21 cellular contexts compared by ENCODE assay signal in the genomic region with DNA sequence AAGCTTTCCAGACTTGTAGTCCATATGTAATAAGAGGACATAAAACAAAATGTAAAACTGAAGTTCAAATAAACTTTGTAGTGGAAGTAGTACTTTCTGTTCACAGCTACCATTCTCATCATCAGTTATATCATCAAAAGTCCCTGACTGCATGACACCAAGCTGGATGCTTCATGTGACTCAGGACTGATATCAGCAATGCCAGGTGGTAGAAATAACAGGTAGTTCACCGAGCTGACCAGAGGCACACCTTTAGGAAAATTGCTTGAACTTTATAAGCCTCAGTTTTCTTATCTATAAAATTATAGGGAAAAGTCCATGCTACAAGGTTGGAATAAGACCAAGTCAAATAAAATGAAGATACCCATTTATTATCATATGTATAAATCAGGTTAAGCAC.
"Had no signal": no experiment of that assay in that cellular context is flagged by ENCODE, and none has a peak within 500 bp of the region (broad histone marks: within the 10 kb centered on the region; RNA-seq: fewer than 3 reads in every experiment).

No MANE protein-coding gene starts in this region.

- H3K4me3 Mint-ChIP-seq: activated CD8-positive, alpha-beta T cell treated with anti-CD3 and anti-CD28 coated beads, Interleukin-2, amount 10 ng/mL, durations not matched to agents 7 days and 5 days; activated naive CD4-positive, alpha-beta T cell treated with anti-CD3 and anti-CD28 coated beads, Interleukin-2, amount 50 U/mL, for 24 hours; brain; central memory CD8-positive, alpha-beta T cell had no signal

- H3K36me3 Mint-ChIP-seq: activated naive CD4-positive, alpha-beta T cell treated with anti-CD3 and anti-CD28 coated beads, Interleukin-2, amount 50 U/mL, for 24 hours; brain had no signal

- H3K4me3 ChIP-seq: SK-N-MC had no signal

- H3K27me3 Mint-ChIP-seq: activated naive CD4-positive, alpha-beta T cell treated with anti-CD3 and anti-CD28 coated beads, Interleukin-2, amount 50 U/mL, for 24 hours; brain; central memory CD8-positive, alpha-beta T cell had no signal

- H3K27ac Mint-ChIP-seq: activated CD8-positive, alpha-beta T cell treated with anti-CD3 and anti-CD28 coated beads, Interleukin-2, amount 10 ng/mL, durations not matched to agents 7 days and 5 days; activated naive CD4-positive, alpha-beta T cell treated with anti-CD3 and anti-CD28 coated beads, Interleukin-2, amount 50 U/mL, for 24 hours; brain had no signal

- H3K4me1 Mint-ChIP-seq: brain had no signal

- H3K9me3 Mint-ChIP-seq: activated naive CD4-positive, alpha-beta T cell treated with anti-CD3 and anti-CD28 coated beads, Interleukin-2, amount 50 U/mL, for 24 hours; brain; central memory CD8-positive, alpha-beta T cell had no signal

- H3K27ac ChIP-seq: SK-N-MC, VCaP had no signal

- ATAC-seq: activated CD8-positive, alpha-beta T cell treated with anti-CD3 and anti-CD28 coated beads, Interleukin-2, amount 10 ng/mL, durations not matched to agents 7 days and 5 days; Right ventricle myocardium inferior had no signal

- DNase-seq: activated CD4-positive, alpha-beta T cell treated with anti-CD3 and anti-CD28 coated beads, Interleukin-2, amount 50 U/mL, for 4 hours; activated CD4-positive, CD25-positive, alpha-beta regulatory T cell; activated CD8-positive, alpha-beta memory T cell treated with anti-CD3 and anti-CD28 coated beads, Interleukin-2, amount 50 U/mL, for 48 hours; activated CD8-positive, alpha-beta T cell treated with anti-CD3 and anti-CD28 coated beads, Interleukin-2, amount 10 ng/mL, durations not matched to agents 7 days and 5 days; activated naive CD4-positive, alpha-beta T cell; activated T-cell treated with anti-CD3 and anti-CD28 coated beads, Interleukin-2, amount 50 U/mL, for 1 hour; amygdala; NCI-H1105 treated with DMSO at 0.1 percent for 48 hours; NCI-H1436 treated with DMSO at 0.1 percent for 48 hours; NCI-H187; NCI-H2081; NCI-H510A treated with DMSO at 0.1 percent for 48 hours; NCI-H69; NK-92 treated with Interleukin-12 subunit alpha and Interleukin-12 subunit beta, amount 100 ng/mL, for 24 hours; T-helper 1 cell had no signal
